In genomic region chr15:76972420-76973361, GRCh38 we compare ENCODE assay signal across 14 cellular contexts. TPM values are rescaled to one million over a fixed set of nuclear protein-coding genes. Genes with fewer than 3 reads are reported as not detected.
DNase-seq lines count a peak whose midpoint lies in the region; ATAC-seq and TF ChIP-seq lines count a peak whose summit lies in the region.
"Had no signal": no experiment of that assay in that cellular context is flagged by ENCODE, and none has a peak within 500 bp of the region (broad histone marks: within the 10 kb centered on the region; RNA-seq: fewer than 3 reads in every experiment).

No MANE protein-coding gene starts in this region.

- no peak overlapping the region for H3K56ac ChIP-seq in mesendoderm (ENCODE audit: low read length)

- H3K18ac ChIP-seq in mesendoderm (ENCODE audit: low read length) = no peak overlapping the region

- H3K4me1 ChIP-seq in mesendoderm (ENCODE audit: control insufficient read depth, low read depth, low read length) (peaks cover 3% of the 10 kb centered on the region), Karpas-422 (ENCODE audit: low read length) (peaks cover 26% of the 10 kb centered on the region)

- no CpG with 5 or more reads among the region's 20 CpGs for WGBS in mesendoderm (ENCODE audit: extremely low coverage, insufficient coverage, low lambda C conversion rate)

- peaks cover 8% of the 10 kb centered on the region for H3K4me1 Mint-ChIP-seq in T-helper 17 cell
- no peaks in the 10 kb centered on the region for H3K4me1 Mint-ChIP-seq in osteocyte (ENCODE audit: unreplicated experiment)

- TF ChIP-seq CTCF in fibroblast of villous mesenchyme (IDR thresholded peaks at IDR 0.05; ENCODE audit: insufficient read depth, low read depth, low read length) = no peak
- no peak for TF ChIP-seq CTCF in osteocyte (IDR thresholded peaks at IDR 0.05)

- H3K27me3 ChIP-seq in mesendoderm (ENCODE audit: insufficient read depth, low read length, poor library complexity) (no peaks in the 10 kb centered on the region), Karpas-422 (ENCODE audit: low read length) (no peaks in the 10 kb centered on the region)

- no peak overlapping the region for H2BK15ac ChIP-seq in mesendoderm (replicated peaks; ENCODE audit: low read depth)

- H3K36me3 Mint-ChIP-seq in T-helper 17 cell (ENCODE audit: low read depth) = no peaks in the 10 kb centered on the region
- H3K36me3 Mint-ChIP-seq in osteocyte (ENCODE audit: unreplicated experiment) = no peaks in the 10 kb centered on the region

- no peaks in the 10 kb centered on the region for H3K9me2 ChIP-seq in Karpas-422 (replicated peaks; ENCODE audit: insufficient read depth, low read length)

- H3K27ac Mint-ChIP-seq in T-helper 17 cell (no peak overlapping the region), osteocyte (ENCODE audit: unreplicated experiment) (no peak overlapping the region)

- H2BK5ac ChIP-seq in mesendoderm (ENCODE audit: low read length) = no peak overlapping the region

- H3K4me2 ChIP-seq in mesendoderm (ENCODE audit: low read length) = no peak overlapping the region
- H3K4me2 ChIP-seq in Karpas-422 (ENCODE audit: low read depth, low read length, poor library complexity, severe bottlenecking) = no peak overlapping the region

- no peak overlapping the region for H2BK120ac ChIP-seq in mesendoderm (ENCODE audit: low read depth, low read length)

- H3K36me3 ChIP-seq in mesendoderm (ENCODE audit: control insufficient read depth, insufficient read depth, low read length) (no peaks in the 10 kb centered on the region), Karpas-422 (ENCODE audit: insufficient read depth, low read length) (no peaks in the 10 kb centered on the region)

- H4K20me1 ChIP-seq in Karpas-422 (ENCODE audit: insufficient read depth, low read depth, low read length) = no peaks in the 10 kb centered on the region

- H3K27me3 Mint-ChIP-seq in T-helper 17 cell = no peaks in the 10 kb centered on the region
- H3K27me3 Mint-ChIP-seq in osteocyte (ENCODE audit: unreplicated experiment) = peaks cover 37% of the 10 kb centered on the region

- H3K9ac ChIP-seq in mesendoderm (ENCODE audit: low read length) = no peak overlapping the region
- no peak overlapping the region for H3K9ac ChIP-seq in Karpas-422 (ENCODE audit: low read length)

- no peak overlapping the region for H2AFZ ChIP-seq in Karpas-422 (ENCODE audit: low read length)

- H3K9me3 ChIP-seq in T-helper 17 cell (ENCODE audit: control insufficient read depth, low read length, poor library complexity, severe bottlenecking) (no peaks in the 10 kb centered on the region), Karpas-422 (ENCODE audit: low read length) (no peaks in the 10 kb centered on the region)

- H2AK5ac ChIP-seq in mesendoderm (ENCODE audit: low read length) = no peak overlapping the region

- no peaks in the 10 kb centered on the region for H3K79me1 ChIP-seq in mesendoderm (ENCODE audit: low read length)

- H3K23ac ChIP-seq in mesendoderm (ENCODE audit: low read length) = no peak overlapping the region

- peak; percentile 6 for ATAC-seq in T-helper 17 cell

- H3K9me3 Mint-ChIP-seq in osteocyte (ENCODE audit: unreplicated experiment) = peaks cover under 1% of the 10 kb centered on the region
- H3K9me3 Mint-ChIP-seq: activated T-cell treated with anti-CD3 and anti-CD28 coated beads, Interleukin-2, amount 50 U/mL, for 4 hours; immature natural killer cell had no signal

- H4K5ac ChIP-seq in mesendoderm (ENCODE audit: low read length) = no peak overlapping the region

- DNase-seq in AG08396 (ENCODE audit: low spot score) (peak; percentile 31), T-helper 17 cell (no peak), fibroblast of villous mesenchyme (ENCODE audit: low read depth) (peak; percentile 48), osteocyte (ENCODE audit: extremely low spot score, unreplicated experiment) (peak; percentile 75), NCI-H2107 treated with DMSO at 0.1 percent for 48 hours (lab: John Stamatoyannopoulos, UW; ENCODE audit: unreplicated experiment) (no peak), mesendoderm (no peak), Karpas-422 (no peak), SW 1271 (lab: John Stamatoyannopoulos, UW) (no peak)
- DNase-seq: NCI-H1092 treated with DMSO at 0.1 percent for 48 hours had no signal

- H3K4me3 Mint-ChIP-seq in T-helper 17 cell = no peak overlapping the region
- no peak overlapping the region for H3K4me3 Mint-ChIP-seq in osteocyte (ENCODE audit: unreplicated experiment)
- H3K4me3 Mint-ChIP-seq: activated T-cell treated with anti-CD3 and anti-CD28 coated beads, Interleukin-2, amount 50 U/mL, for 4 hours; immature natural killer cell; naive thymus-derived CD4-positive, alpha-beta T cell had no signal

- no peak overlapping the region for H3K4ac ChIP-seq in mesendoderm (ENCODE audit: low read depth, low read length)

- peak overlapping the region; percentile 24 for H3K4me3 ChIP-seq in fibroblast of villous mesenchyme (ENCODE audit: low read depth, low read length)
- H3K4me3 ChIP-seq in mesendoderm (ENCODE audit: low read length) = no peak overlapping the region
- H3K4me3 ChIP-seq in Karpas-422 (ENCODE audit: low read length) = no peak overlapping the region

- no peaks in the 10 kb centered on the region for H3K79me2 ChIP-seq in mesendoderm (ENCODE audit: control insufficient read depth, insufficient read depth, low read length)
- H3K79me2 ChIP-seq in Karpas-422 (ENCODE audit: low read length) = no peaks in the 10 kb centered on the region

- no peak overlapping the region for H4K8ac ChIP-seq in mesendoderm (ENCODE audit: low read depth, low read length)

- H3K27ac ChIP-seq in mesendoderm (ENCODE audit: low read depth, low read length) (no peak overlapping the region), Karpas-422 (ENCODE audit: low read length) (no peak overlapping the region)

RNA-seq across cellular contexts. Expression of gene PSTPIP1, which starts 22.2 kb away (rescaled TPM):
- total RNA-seq in T-helper 17 cell (100 to 1,000 TPM; 115 to 129 TPM), fibroblast of villous mesenchyme (not detected in 2 replicates), osteocyte (not detected in 2 replicates)
- 0.14 TPM for polyA plus RNA-seq in mesendoderm (2013, experiment 1 of 2)
- polyA plus RNA-seq in mesendoderm (2013, experiment 2 of 2) = 0.38 TPM
- 13.1 and 40.4 TPM in 2 replicates for total RNA-seq in Karpas-422 (2014; rRNA removed; shearing (Covaris generic); ENCODE audit: low replicate concordance)
- total RNA-seq: bronchial epithelial cell, epithelial cell of proximal tubule had no signal

RNA-seq across cellular contexts. Expression of gene RCN2, which starts 41.1 kb away (rescaled TPM):
- total RNA-seq in T-helper 17 cell = 10 to 100 TPM; 16.2 to 17.1 TPM
- 61.8 and 72.1 TPM in 2 replicates for total RNA-seq in fibroblast of villous mesenchyme
- total RNA-seq in osteocyte = 81.3 and 82.2 TPM in 2 replicates
- polyA plus RNA-seq in mesendoderm (2013, experiment 1 of 2) = 122 TPM
- 122 TPM for polyA plus RNA-seq in mesendoderm (2013, experiment 2 of 2)
- total RNA-seq in Karpas-422 (2014; rRNA removed; shearing (Covaris generic); ENCODE audit: low replicate concordance) = 69.3 and 84.8 TPM in 2 replicates

Comparison
In these comparisons a context has a peak if more than half of its experiments do, and no peak if none do; other contexts are left out.
1. DNase-seq: peak in AG08396 (single experiment), fibroblast of villous mesenchyme (single experiment) and osteocyte (single experiment); none in T-helper 17 cell (0 of 3), NCI-H2107 treated with DMSO at 0.1 percent for 48 hours (single experiment), mesendoderm (single experiment), Karpas-422 (single experiment) and SW 1271 (0 of 2).
2. RNA of gene PSTPIP1, which starts 22.2 kb away (total RNA-seq): 115 to 129 TPM in T-helper 17 cell and 13.1 to 40.4 TPM in Karpas-422; not detected in fibroblast of villous mesenchyme and not detected in osteocyte; every median in the first group is over 10 times any median in the second.